ENCODE assay signal across 1 cellular context in the genomic region with DNA sequence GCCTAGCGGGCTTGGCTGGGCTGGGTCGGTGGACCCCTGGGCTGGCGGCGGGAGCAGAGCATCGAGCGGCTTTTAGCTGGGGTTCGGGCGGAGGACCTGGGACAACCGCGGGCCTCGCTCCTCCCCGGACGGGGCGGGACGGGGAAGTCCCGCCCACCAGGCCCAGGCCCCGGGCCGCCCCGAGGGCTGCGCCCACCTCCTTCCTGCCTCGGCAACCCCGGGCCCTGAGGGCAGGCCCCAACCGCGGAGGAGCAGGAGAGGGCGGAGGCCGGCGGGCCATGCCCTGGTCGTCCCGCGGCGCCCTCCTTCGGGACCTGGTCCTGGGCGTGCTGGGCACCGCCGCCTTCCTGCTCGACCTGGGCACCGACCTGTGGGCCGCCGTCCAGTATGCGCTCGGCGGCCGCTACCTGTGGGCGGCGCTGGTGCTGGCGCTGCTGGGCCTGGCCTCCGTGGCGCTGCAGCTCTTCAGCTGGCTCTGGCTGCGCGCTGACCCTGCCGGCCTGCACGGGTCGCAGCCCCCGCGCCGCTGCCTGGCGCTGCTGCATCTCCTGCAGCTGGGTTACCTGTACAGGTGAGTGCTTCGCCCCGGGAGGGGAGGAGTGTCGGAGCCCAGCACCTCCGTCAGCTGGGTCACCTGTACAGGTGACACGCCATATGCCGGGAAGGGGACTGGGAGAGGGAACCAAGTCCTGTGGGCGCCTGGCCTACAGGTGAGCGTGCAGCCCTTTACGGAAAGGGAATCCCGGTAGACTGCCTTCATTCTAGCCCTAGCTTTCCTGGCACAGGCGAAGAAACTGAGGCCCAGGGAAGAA.
TF ChIP-seq lines count a peak whose summit lies in the region.

A gene with protein sequence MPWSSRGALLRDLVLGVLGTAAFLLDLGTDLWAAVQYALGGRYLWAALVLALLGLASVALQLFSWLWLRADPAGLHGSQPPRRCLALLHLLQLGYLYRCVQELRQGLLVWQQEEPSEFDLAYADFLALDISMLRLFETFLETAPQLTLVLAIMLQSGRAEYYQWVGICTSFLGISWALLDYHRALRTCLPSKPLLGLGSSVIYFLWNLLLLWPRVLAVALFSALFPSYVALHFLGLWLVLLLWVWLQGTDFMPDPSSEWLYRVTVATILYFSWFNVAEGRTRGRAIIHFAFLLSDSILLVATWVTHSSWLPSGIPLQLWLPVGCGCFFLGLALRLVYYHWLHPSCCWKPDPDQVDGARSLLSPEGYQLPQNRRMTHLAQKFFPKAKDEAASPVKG (plus strand): TSS at position 182 of the 812 bp plus-strand sequence. CDS start 97 bp downstream, at position 279.

TF ChIP-seq in A549, 52 proteins besides CTCF, POLR2A, EP300 and RAD21:
- TF ChIP-seq, protein P1, sequence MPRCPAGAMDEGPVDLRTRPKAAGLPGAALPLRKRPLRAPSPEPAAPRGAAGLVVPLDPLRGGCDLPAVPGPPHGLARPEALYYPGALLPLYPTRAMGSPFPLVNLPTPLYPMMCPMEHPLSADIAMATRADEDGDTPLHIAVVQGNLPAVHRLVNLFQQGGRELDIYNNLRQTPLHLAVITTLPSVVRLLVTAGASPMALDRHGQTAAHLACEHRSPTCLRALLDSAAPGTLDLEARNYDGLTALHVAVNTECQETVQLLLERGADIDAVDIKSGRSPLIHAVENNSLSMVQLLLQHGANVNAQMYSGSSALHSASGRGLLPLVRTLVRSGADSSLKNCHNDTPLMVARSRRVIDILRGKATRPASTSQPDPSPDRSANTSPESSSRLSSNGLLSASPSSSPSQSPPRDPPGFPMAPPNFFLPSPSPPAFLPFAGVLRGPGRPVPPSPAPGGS (IDR thresholded peaks at IDR 0.05): peak; percentile 65; the same call in 1 of the 3 replicates
- TF ChIP-seq CHD4 (IDR thresholded peaks at IDR 0.05; ENCODE audit: borderline replicate concordance) (no peak), JUN (IDR thresholded peaks at IDR 0.05) (peak in 1 of 2 experiments; percentile 53; a peak in 2 of 5 replicates), NR3C1 (IDR thresholded peaks at IDR 0.05) (no peak), CBX8 (IDR thresholded peaks at IDR 0.05) (no peak), POLR2AphosphoS2 (conservative IDR thresholded peaks at IDR 0.05; ENCODE audit: low read length) (no peak), ZFP36 (IDR thresholded peaks at IDR 0.05; ENCODE audit: borderline replicate concordance, partially characterized antibody) (no peak), PHF8 (IDR thresholded peaks at IDR 0.05; ENCODE audit: borderline replicate concordance, low read depth) (0 out of 2 replicates have a peak, but pooled peaks have one; percentile 14)
- TF ChIP-seq, protein P2, sequence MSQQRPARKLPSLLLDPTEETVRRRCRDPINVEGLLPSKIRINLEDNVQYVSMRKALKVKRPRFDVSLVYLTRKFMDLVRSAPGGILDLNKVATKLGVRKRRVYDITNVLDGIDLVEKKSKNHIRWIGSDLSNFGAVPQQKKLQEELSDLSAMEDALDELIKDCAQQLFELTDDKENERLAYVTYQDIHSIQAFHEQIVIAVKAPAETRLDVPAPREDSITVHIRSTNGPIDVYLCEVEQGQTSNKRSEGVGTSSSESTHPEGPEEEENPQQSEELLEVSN (IDR thresholded peaks at IDR 0.05; ENCODE audit: borderline replicate concordance, low read depth): 0 out of 2 replicates have a peak, but pooled peaks have one; percentile 17
- TF ChIP-seq, protein P3, sequence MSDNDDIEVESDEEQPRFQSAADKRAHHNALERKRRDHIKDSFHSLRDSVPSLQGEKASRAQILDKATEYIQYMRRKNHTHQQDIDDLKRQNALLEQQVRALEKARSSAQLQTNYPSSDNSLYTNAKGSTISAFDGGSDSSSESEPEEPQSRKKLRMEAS (IDR thresholded peaks at IDR 0.05): peak; percentile 52; the same call in 1 of the 2 replicates
- TF ChIP-seq, protein P4, sequence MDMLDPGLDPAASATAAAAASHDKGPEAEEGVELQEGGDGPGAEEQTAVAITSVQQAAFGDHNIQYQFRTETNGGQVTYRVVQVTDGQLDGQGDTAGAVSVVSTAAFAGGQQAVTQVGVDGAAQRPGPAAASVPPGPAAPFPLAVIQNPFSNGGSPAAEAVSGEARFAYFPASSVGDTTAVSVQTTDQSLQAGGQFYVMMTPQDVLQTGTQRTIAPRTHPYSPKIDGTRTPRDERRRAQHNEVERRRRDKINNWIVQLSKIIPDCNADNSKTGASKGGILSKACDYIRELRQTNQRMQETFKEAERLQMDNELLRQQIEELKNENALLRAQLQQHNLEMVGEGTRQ (IDR thresholded peaks at IDR 0.05): no peak
TF ChIP-seq in A549: peak in this region for 5.
